Comparison of ENCODE assay signal across 8 cellular contexts in the genomic region with DNA sequence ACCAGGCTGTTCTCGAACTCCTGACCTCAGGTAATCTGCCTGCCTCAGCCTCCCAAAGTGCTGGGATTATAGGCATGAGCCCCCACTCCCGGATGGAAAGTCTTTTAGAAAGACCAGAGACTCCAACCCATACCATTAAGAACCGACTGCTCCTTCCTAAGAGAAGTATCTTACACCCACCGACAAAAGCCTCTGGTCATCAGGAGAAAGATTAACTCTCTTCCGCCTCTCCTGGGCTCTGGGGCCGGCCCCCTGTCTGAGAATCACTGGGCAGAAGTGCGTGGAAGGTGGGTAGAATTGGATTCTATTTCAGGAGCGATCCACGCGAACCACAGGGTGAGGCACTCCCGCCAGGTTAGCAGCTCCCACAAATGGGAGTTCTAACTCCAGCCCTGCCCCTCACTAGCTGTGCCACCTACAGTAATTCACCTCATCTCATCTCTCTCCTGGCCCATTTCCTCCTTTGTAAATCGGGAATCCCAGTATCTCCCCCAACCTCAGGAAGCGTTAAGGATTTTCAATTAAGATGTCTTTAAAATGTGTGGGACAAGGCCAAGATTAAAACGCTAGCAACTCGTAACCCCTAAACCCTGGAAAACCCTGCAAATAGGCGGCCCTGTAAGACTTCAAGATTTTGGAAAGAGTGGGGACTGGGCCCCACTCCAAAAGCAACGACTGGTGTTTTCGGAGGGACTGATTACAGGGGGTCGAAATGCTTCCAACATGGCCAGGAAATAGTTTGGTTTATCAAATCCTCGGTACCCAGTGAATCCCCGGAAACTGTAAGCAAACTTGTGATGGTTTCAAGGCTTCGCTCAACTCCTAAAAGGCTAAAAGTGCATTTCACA. TPM values are rescaled to one million over a fixed set of nuclear protein-coding genes. Genes with fewer than 3 reads are reported as not detected.
DNase-seq lines count a peak whose midpoint lies in the region; ATAC-seq and TF ChIP-seq lines count a peak whose summit lies in the region.

No MANE protein-coding gene starts in this region.

- peak overlapping the region; percentile 74 to 100 (median 93) for H3K4me3 ChIP-seq in heart left ventricle
- no peak overlapping the region for H3K4me3 ChIP-seq in body of pancreas
- H3K4me3 ChIP-seq in uterus, result peak overlapping the region; percentile 59 to 90

- ATAC-seq in heart left ventricle, result no peak
- ATAC-seq in body of pancreas, result no peak
- ATAC-seq in HG03432 (IDR thresholded peaks at IDR 0.05; ENCODE audit: unreplicated experiment), result no peak

- no peak for DNase-seq in heart left ventricle
- no peak for DNase-seq in cardiac septum (ENCODE audit: low spot score)
- DNase-seq in body of pancreas, result no peak
- DNase-seq in medulla oblongata (ENCODE audit: extremely low spot score), result peak; percentile 15
- no peak for DNase-seq in uterus
- no peak for DNase-seq in hepatic stellate cell (ENCODE audit: low spot score)
- DNase-seq in head of caudate nucleus, result no peak

- intact Hi-C loops in heart left ventricle (cut with DNase I) (loop anchor here in 7 of 10 donors (1.0 to 10.0 kb wide), 6 partner anchors 16 to 224 kb away; partner anchors contain the start of genes ECH1 (in 1 of the 7), MRPS12 (in 1 of the 7) and SARS2 (in 1 of the 7)), cardiac septum (cut with DNase I) (loop anchor here (2.0 kb wide), 1 partner anchor 18 kb away; the partner anchor contains the start of gene ECH1), body of pancreas (cut with DNase I) (no loop called here), uterus (cut with DNase I; ENCODE audit: low total_unique reads) (no loop called here), head of caudate nucleus (cut with DNase I) (loop anchor here (5.0 to 10.0 kb wide), 2 partner anchors 49 to 204 kb away; partner anchors contain the start of genes ACTN4, NFKBIB and SIRT2)

- peaks cover 2 to 50% (median 43%) of the 10 kb centered on the region in 9 donors for H3K36me3 ChIP-seq in heart left ventricle
- H3K36me3 ChIP-seq in body of pancreas (replicated peaks in 1 of 2; ENCODE audit: insufficient read depth in 1 of 2, low read depth in 2 of 2), result peaks cover 11 to 33% of the 10 kb centered on the region in 2 donors
- H3K36me3 ChIP-seq in uterus, result no peaks in the 10 kb centered on the region

- no peaks in the 10 kb centered on the region for H3K9me3 ChIP-seq in heart left ventricle
- H3K9me3 ChIP-seq in body of pancreas, result no peaks in the 10 kb centered on the region
- H3K9me3 ChIP-seq in uterus, result no peaks in the 10 kb centered on the region

- 15 to 19% (median 17%) methylated on average over 22 of the region's 22 CpGs for WGBS in heart left ventricle, 4 donors
- 9 to 11% methylated on average over 20 to 22 of the region's 22 CpGs for WGBS in body of pancreas, 2 donors

- TF ChIP-seq CTCF in heart left ventricle (IDR thresholded peaks at IDR 0.05), result no peak
- no peak for TF ChIP-seq CTCF in body of pancreas (IDR thresholded peaks at IDR 0.05)
- TF ChIP-seq CTCF in uterus (IDR thresholded peaks at IDR 0.05), result no peak

- TF ChIP-seq POLR2A in heart left ventricle (IDR thresholded peaks at IDR 0.05) (no peak), body of pancreas (IDR thresholded peaks at IDR 0.05) (no peak), uterus (IDR thresholded peaks at IDR 0.05) (no peak)

- peak overlapping the region in 11 of 12 donors; percentile 99 to 100 (median 100) for H3K27ac ChIP-seq in heart left ventricle
- peak overlapping the region; percentile 99 to 100 (median 100) for H3K27ac ChIP-seq in body of pancreas
- peak overlapping the region; percentile 100 for H3K27ac ChIP-seq in uterus

- no peaks in the 10 kb centered on the region for H3K27me3 ChIP-seq in heart left ventricle
- no peaks in the 10 kb centered on the region for H3K27me3 ChIP-seq in body of pancreas
- H3K27me3 ChIP-seq in uterus, result no peaks in the 10 kb centered on the region

- H3K4me1 ChIP-seq in heart left ventricle, result peaks cover 9 to 59% (median 50%) of the 10 kb centered on the region in 12 donors
- peaks cover 51% of the 10 kb centered on the region for H3K4me1 ChIP-seq in body of pancreas
- H3K4me1 ChIP-seq in uterus, result peaks cover 9 to 24% of the 10 kb centered on the region in 2 donors

RNA-seq across cellular contexts. Expression of gene HNRNPL, which starts 1.3 kb away (rescaled TPM):
- 100 to 1,000 TPM in 8 of 9 donors, 10 to 100 TPM in 1; 93.6 to 256 (median 165) TPM for total RNA-seq in heart left ventricle
- polyA plus RNA-seq in heart left ventricle, result 100 to 1,000 TPM; 103 to 142 TPM
- total RNA-seq in cardiac septum, result 136 TPM
- total RNA-seq in body of pancreas, result 100 to 1,000 TPM in 1 of 2 donors, 10 to 100 TPM in 1; 80.4 to 139 TPM
- 100 to 1,000 TPM in 2 of 4 donors, 10 to 100 TPM in 2; 65.8 to 353 (median 177) TPM for total RNA-seq in uterus

RNA-seq across cellular contexts. Expression of gene ECH1, which starts 16.9 kb away (rescaled TPM):
- total RNA-seq in heart left ventricle, result 100 to 1,000 TPM; 382 to 799 (median 564) TPM
- 1,000 to 10,000 TPM in 1 of 2 donors, 100 to 1,000 TPM in 1; 446 to 1,292 TPM for polyA plus RNA-seq in heart left ventricle
- 377 TPM for total RNA-seq in cardiac septum
- 10 to 100 TPM; 87.4 to 93.3 TPM for total RNA-seq in body of pancreas
- total RNA-seq in uterus, result 100 to 1,000 TPM in 1 of 4 donors, 10 to 100 TPM in 3; 27.7 to 188 (median 70.3) TPM

RNA-seq across cellular contexts. Expression of gene RINL, which starts 29.6 kb away (rescaled TPM):
- total RNA-seq in heart left ventricle, result 1 to 10 TPM; 1.6 to 5.7 (median 3.3) TPM
- polyA plus RNA-seq in heart left ventricle, result 10 to 100 TPM in 1 of 2 donors, 1 to 10 TPM in 1; 5.6 to 11.3 TPM
- 2.0 TPM for total RNA-seq in cardiac septum
- total RNA-seq in body of pancreas, result 10 to 100 TPM in 1 of 2 donors, 1 to 10 TPM in 1; 6.9 to 13.7 TPM
- total RNA-seq in uterus, result 100 to 1,000 TPM in 1 of 4 donors, 1 to 10 TPM in 3; 3.3 to 308 (median 5.0) TPM

RNA-seq across cellular contexts. Expression of gene LGALS4, which starts 35.8 kb away (rescaled TPM):
- total RNA-seq in heart left ventricle (1 to 10 TPM in 2 of 9 donors, under 1 TPM in 5, not detected in 2; 0.35 to 1.3 (median 0.65) TPM), cardiac septum (0.54 TPM), body of pancreas (100 to 1,000 TPM in 1 of 2 donors, 10 to 100 TPM in 1; 54.1 to 153 TPM), uterus (1 to 10 TPM in 2 of 4 donors, under 1 TPM in 1, not detected in 1; 0.51 to 4.7 (median 3.6) TPM)
- under 1 TPM; 0.68 to 0.91 TPM for polyA plus RNA-seq in heart left ventricle

RNA-seq across cellular contexts. Expression of gene SIRT2, which starts 50.9 kb away (rescaled TPM):
- 100 to 1,000 TPM in 2 of 9 donors, 10 to 100 TPM in 7; 58.3 to 158 (median 62.4) TPM for total RNA-seq in heart left ventricle
- 100 to 1,000 TPM in 1 of 2 donors, 10 to 100 TPM in 1; 51.0 to 104 TPM for polyA plus RNA-seq in heart left ventricle
- 49.6 TPM for total RNA-seq in cardiac septum
- total RNA-seq in body of pancreas, result 10 to 100 TPM; 33.2 to 39.6 TPM
- total RNA-seq in uterus, result 100 to 1,000 TPM in 2 of 4 donors, 10 to 100 TPM in 2; 46.0 to 171 (median 80.2) TPM

Comparison
In these comparisons a context has a peak if more than half of its experiments do, and no peak if none do; other contexts are left out.
1. H3K4me3 ChIP-seq: peak in heart left ventricle (12 of 12) and uterus (2 of 2); none in body of pancreas (0 of 2).
2. intact Hi-C loops: an anchor here in heart left ventricle (1.0 to 10.0 kb wide), cardiac septum (2.0 kb wide) and head of caudate nucleus (5.0 to 10.0 kb wide); none called in body of pancreas and uterus.
3. Peak in every context shown above with its lines, with median percentiles within 50 percentile points of each other: H3K27ac ChIP-seq.